Comparison of ENCODE assay signal across 1 cellular context in genomic region chr11:118715837-118716260, GRCh38.
TF ChIP-seq lines count a peak whose summit lies in the region.

No MANE protein-coding gene starts in this region.

TF ChIP-seq in GM12878, 131 proteins besides CTCF, POLR2A, EP300 and RAD21 (continued from another document):
- no peak for TF ChIP-seq REST (IDR thresholded peaks at IDR 0.05; ENCODE audit: low read depth, low read length)
- no peak for TF ChIP-seq EGR1 (IDR thresholded peaks at IDR 0.05; ENCODE audit: borderline replicate concordance in 1 of 2, low read depth in 2 of 2, low read length in 2 of 2)
- TF ChIP-seq WRNIP1 (IDR thresholded peaks at IDR 0.05; ENCODE audit: borderline replicate concordance, low read depth, low read length), result no peak
- TF ChIP-seq LARP7 (IDR thresholded peaks at IDR 0.05), result no peak
- TF ChIP-seq, protein P1, sequence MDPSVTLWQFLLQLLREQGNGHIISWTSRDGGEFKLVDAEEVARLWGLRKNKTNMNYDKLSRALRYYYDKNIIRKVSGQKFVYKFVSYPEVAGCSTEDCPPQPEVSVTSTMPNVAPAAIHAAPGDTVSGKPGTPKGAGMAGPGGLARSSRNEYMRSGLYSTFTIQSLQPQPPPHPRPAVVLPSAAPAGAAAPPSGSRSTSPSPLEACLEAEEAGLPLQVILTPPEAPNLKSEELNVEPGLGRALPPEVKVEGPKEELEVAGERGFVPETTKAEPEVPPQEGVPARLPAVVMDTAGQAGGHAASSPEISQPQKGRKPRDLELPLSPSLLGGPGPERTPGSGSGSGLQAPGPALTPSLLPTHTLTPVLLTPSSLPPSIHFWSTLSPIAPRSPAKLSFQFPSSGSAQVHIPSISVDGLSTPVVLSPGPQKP (IDR thresholded peaks at IDR 0.05; ENCODE audit: low read depth, low read length), result no peak
- no peak for TF ChIP-seq BCLAF1 (IDR thresholded peaks at IDR 0.05)
- TF ChIP-seq, protein P2, sequence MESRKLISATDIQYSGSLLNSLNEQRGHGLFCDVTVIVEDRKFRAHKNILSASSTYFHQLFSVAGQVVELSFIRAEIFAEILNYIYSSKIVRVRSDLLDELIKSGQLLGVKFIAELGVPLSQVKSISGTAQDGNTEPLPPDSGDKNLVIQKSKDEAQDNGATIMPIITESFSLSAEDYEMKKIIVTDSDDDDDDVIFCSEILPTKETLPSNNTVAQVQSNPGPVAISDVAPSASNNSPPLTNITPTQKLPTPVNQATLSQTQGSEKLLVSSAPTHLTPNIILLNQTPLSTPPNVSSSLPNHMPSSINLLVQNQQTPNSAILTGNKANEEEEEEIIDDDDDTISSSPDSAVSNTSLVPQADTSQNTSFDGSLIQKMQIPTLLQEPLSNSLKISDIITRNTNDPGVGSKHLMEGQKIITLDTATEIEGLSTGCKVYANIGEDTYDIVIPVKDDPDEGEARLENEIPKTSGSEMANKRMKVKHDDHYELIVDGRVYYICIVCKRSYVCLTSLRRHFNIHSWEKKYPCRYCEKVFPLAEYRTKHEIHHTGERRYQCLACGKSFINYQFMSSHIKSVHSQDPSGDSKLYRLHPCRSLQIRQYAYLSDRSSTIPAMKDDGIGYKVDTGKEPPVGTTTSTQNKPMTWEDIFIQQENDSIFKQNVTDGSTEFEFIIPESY (IDR thresholded peaks at IDR 0.05), result no peak
TF ChIP-seq in GM12878: peak in this region for 0.
